In the genomic region with DNA sequence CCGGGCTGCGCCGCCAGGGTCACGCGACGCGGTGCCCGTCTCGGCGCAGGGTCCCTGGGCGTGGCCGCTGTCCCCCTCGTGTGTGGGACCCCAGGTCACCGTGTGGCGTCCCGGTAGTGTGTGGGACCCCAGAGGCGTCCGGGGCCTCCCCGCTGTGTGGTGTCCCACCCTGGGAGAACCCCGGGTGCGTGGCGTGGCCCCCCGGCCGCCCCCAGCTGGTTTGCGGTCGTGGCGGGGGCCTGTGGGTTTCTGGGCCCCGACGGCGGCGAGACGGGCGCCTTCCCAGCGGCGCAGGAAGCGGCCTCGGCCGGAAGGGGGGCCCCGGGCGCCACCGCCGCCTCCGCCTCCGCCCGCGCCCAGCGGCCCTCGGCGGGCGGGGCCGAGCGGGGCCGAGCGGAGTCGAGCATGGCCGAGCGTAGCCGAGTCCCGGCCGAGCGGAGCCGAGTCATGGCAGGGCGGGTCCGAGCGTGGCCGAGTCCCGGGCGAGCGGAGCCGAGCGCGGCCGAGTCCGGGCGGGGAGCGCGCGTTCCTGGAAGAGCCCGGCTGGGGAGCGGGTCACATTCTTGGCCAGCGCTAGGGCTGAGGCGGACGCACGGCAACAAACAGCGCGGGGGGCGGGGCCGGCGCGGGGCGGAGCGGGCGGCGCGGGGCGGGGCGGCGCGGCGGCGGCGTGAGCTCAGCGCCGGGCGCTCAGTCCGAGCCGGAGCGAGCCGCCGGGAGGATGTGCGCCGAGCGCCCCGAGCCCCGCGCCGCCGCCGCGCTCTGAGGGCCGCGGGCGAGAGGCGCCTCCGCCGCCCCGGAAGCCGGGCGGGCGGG, we compare ENCODE assay signal across 1 cellular context.
TF ChIP-seq lines count a peak whose summit lies in the region.

No MANE protein-coding gene starts in this region.

TF ChIP-seq in K562, 482 proteins besides CTCF, POLR2A, EP300 and RAD21 (continued from another document and continues in another):
- TF ChIP-seq, protein P1, sequence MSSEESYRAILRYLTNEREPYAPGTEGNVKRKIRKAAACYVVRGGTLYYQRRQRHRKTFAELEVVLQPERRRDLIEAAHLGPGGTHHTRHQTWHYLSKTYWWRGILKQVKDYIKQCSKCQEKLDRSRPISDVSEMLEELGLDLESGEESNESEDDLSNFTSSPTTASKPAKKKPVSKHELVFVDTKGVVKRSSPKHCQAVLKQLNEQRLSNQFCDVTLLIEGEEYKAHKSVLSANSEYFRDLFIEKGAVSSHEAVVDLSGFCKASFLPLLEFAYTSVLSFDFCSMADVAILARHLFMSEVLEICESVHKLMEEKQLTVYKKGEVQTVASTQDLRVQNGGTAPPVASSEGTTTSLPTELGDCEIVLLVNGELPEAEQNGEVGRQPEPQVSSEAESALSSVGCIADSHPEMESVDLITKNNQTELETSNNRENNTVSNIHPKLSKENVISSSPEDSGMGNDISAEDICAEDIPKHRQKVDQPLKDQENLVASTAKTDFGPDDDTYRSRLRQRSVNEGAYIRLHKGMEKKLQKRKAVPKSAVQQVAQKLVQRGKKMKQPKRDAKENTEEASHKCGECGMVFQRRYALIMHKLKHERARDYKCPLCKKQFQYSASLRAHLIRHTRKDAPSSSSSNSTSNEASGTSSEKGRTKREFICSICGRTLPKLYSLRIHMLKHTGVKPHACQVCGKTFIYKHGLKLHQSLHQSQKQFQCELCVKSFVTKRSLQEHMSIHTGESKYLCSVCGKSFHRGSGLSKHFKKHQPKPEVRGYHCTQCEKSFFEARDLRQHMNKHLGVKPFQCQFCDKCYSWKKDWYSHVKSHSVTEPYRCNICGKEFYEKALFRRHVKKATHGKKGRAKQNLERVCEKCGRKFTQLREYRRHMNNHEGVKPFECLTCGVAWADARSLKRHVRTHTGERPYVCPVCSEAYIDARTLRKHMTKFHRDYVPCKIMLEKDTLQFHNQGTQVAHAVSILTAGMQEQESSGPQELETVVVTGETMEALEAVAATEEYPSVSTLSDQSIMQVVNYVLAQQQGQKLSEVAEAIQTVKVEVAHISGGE (CRISPR knock-in tag; IDR thresholded peaks at IDR 0.05), result peak in 2 of 3 experiments; percentile 75 to 96; a peak in 3 of 6 replicates
- TF ChIP-seq, protein P2, sequence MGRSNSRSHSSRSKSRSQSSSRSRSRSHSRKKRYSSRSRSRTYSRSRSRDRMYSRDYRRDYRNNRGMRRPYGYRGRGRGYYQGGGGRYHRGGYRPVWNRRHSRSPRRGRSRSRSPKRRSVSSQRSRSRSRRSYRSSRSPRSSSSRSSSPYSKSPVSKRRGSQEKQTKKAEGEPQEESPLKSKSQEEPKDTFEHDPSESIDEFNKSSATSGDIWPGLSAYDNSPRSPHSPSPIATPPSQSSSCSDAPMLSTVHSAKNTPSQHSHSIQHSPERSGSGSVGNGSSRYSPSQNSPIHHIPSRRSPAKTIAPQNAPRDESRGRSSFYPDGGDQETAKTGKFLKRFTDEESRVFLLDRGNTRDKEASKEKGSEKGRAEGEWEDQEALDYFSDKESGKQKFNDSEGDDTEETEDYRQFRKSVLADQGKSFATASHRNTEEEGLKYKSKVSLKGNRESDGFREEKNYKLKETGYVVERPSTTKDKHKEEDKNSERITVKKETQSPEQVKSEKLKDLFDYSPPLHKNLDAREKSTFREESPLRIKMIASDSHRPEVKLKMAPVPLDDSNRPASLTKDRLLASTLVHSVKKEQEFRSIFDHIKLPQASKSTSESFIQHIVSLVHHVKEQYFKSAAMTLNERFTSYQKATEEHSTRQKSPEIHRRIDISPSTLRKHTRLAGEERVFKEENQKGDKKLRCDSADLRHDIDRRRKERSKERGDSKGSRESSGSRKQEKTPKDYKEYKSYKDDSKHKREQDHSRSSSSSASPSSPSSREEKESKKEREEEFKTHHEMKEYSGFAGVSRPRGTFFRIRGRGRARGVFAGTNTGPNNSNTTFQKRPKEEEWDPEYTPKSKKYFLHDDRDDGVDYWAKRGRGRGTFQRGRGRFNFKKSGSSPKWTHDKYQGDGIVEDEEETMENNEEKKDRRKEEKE (IDR thresholded peaks at IDR 0.05; ENCODE audit: borderline replicate concordance in 1 of 2, control insufficient read depth in 1 of 2, low read depth in 2 of 2, low read length in 1 of 2), result no peak
- TF ChIP-seq, protein P3, sequence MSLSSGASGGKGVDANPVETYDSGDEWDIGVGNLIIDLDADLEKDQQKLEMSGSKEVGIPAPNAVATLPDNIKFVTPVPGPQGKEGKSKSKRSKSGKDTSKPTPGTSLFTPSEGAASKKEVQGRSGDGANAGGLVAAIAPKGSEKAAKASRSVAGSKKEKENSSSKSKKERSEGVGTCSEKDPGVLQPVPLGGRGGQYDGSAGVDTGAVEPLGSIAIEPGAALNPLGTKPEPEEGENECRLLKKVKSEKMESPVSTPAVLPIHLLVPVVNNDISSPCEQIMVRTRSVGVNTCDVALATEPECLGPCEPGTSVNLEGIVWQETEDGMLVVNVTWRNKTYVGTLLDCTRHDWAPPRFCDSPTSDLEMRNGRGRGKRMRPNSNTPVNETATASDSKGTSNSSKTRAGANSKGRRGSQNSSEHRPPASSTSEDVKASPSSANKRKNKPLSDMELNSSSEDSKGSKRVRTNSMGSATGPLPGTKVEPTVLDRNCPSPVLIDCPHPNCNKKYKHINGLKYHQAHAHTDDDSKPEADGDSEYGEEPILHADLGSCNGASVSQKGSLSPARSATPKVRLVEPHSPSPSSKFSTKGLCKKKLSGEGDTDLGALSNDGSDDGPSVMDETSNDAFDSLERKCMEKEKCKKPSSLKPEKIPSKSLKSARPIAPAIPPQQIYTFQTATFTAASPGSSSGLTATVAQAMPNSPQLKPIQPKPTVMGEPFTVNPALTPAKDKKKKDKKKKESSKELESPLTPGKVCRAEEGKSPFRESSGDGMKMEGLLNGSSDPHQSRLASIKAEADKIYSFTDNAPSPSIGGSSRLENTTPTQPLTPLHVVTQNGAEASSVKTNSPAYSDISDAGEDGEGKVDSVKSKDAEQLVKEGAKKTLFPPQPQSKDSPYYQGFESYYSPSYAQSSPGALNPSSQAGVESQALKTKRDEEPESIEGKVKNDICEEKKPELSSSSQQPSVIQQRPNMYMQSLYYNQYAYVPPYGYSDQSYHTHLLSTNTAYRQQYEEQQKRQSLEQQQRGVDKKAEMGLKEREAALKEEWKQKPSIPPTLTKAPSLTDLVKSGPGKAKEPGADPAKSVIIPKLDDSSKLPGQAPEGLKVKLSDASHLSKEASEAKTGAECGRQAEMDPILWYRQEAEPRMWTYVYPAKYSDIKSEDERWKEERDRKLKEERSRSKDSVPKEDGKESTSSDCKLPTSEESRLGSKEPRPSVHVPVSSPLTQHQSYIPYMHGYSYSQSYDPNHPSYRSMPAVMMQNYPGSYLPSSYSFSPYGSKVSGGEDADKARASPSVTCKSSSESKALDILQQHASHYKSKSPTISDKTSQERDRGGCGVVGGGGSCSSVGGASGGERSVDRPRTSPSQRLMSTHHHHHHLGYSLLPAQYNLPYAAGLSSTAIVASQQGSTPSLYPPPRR (CRISPR knock-in tag; IDR thresholded peaks at IDR 0.05; ENCODE audit: borderline replicate concordance), result no peak
- TF ChIP-seq BRD9 (IDR thresholded peaks at IDR 0.05; ENCODE audit: low read depth, partially characterized antibody) (no peak), ZNF121 (CRISPR knock-in tag; conservative IDR thresholded peaks at IDR 0.05) (no peak), RFX7 (CRISPR knock-in tag; IDR thresholded peaks at IDR 0.05) (no peak), RHOXF2B (CRISPR knock-in tag; conservative IDR thresholded peaks at IDR 0.05) (no peak), POLR3G (IDR thresholded peaks at IDR 0.05; ENCODE audit: extremely low read depth, insufficient read length, insufficient replicate concordance) (no peak), TRIM24 (IDR thresholded peaks at IDR 0.05) (peak in 1 of 2 experiments; percentile 75; a peak in 2 of 4 replicates), ZBTB7A (IDR thresholded peaks at IDR 0.05; ENCODE audit: borderline replicate concordance, control insufficient read depth, low read depth, low read length) (no peak; the same call in 1 of the 2 replicates), STAG1 (CRISPR knock-in tag; IDR thresholded peaks at IDR 0.05; ENCODE audit: borderline replicate concordance) (no peak), GABPB1 (CRISPR knock-in tag; IDR thresholded peaks at IDR 0.05) (peak; percentile 20; the same call in 1 of the 2 replicates), SUPT5H (IDR thresholded peaks at IDR 0.05) (peak; percentile 72), EWSR1 (IDR thresholded peaks at IDR 0.05; ENCODE audit: borderline replicate concordance, low read depth, partially characterized antibody) (no peak), TEAD4 (IDR thresholded peaks at IDR 0.05; ENCODE audit: low read length) (peak; percentile 40; the same call in 1 of the 2 replicates), TEAD4 (CRISPR knock-in tag; IDR thresholded peaks at IDR 0.05; ENCODE audit: borderline replicate concordance) (no peak), ZNF444 (CRISPR knock-in tag; IDR thresholded peaks at IDR 0.05) (no peak), KLF13 (tag; IDR thresholded peaks at IDR 0.05; ENCODE audit: borderline replicate concordance, low read depth) (no peak), SIX5 (IDR thresholded peaks at IDR 0.05; ENCODE audit: borderline replicate concordance in 1 of 2, insufficient read depth in 1 of 2, low read depth in 1 of 2, low read length in 2 of 2) (no peak), ZNF174 (CRISPR knock-in tag; IDR thresholded peaks at IDR 0.05) (no peak), KLF16 (IDR thresholded peaks at IDR 0.05) (no peak), SMARCA4 (IDR thresholded peaks at IDR 0.05) (no peak)
- TF ChIP-seq, protein P4, sequence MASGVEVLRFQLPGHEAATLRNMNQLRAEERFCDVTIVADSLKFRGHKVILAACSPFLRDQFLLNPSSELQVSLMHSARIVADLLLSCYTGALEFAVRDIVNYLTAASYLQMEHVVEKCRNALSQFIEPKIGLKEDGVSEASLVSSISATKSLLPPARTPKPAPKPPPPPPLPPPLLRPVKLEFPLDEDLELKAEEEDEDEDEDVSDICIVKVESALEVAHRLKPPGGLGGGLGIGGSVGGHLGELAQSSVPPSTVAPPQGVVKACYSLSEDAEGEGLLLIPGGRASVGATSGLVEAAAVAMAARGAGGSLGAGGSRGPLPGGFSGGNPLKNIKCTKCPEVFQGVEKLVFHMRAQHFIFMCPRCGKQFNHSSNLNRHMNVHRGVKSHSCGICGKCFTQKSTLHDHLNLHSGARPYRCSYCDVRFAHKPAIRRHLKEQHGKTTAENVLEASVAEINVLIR (CRISPR knock-in tag; IDR thresholded peaks at IDR 0.05), result no peak
- TF ChIP-seq, protein P5, sequence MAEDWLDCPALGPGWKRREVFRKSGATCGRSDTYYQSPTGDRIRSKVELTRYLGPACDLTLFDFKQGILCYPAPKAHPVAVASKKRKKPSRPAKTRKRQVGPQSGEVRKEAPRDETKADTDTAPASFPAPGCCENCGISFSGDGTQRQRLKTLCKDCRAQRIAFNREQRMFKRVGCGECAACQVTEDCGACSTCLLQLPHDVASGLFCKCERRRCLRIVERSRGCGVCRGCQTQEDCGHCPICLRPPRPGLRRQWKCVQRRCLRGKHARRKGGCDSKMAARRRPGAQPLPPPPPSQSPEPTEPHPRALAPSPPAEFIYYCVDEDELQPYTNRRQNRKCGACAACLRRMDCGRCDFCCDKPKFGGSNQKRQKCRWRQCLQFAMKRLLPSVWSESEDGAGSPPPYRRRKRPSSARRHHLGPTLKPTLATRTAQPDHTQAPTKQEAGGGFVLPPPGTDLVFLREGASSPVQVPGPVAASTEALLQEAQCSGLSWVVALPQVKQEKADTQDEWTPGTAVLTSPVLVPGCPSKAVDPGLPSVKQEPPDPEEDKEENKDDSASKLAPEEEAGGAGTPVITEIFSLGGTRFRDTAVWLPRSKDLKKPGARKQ (CRISPR knock-in tag; IDR thresholded peaks at IDR 0.05), result no peak
- TF ChIP-seq, protein P6, sequence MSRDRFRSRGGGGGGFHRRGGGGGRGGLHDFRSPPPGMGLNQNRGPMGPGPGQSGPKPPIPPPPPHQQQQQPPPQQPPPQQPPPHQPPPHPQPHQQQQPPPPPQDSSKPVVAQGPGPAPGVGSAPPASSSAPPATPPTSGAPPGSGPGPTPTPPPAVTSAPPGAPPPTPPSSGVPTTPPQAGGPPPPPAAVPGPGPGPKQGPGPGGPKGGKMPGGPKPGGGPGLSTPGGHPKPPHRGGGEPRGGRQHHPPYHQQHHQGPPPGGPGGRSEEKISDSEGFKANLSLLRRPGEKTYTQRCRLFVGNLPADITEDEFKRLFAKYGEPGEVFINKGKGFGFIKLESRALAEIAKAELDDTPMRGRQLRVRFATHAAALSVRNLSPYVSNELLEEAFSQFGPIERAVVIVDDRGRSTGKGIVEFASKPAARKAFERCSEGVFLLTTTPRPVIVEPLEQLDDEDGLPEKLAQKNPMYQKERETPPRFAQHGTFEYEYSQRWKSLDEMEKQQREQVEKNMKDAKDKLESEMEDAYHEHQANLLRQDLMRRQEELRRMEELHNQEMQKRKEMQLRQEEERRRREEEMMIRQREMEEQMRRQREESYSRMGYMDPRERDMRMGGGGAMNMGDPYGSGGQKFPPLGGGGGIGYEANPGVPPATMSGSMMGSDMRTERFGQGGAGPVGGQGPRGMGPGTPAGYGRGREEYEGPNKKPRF (IDR thresholded peaks at IDR 0.05; ENCODE audit: low read depth, low read length), result no peak
- TF ChIP-seq, protein P7, sequence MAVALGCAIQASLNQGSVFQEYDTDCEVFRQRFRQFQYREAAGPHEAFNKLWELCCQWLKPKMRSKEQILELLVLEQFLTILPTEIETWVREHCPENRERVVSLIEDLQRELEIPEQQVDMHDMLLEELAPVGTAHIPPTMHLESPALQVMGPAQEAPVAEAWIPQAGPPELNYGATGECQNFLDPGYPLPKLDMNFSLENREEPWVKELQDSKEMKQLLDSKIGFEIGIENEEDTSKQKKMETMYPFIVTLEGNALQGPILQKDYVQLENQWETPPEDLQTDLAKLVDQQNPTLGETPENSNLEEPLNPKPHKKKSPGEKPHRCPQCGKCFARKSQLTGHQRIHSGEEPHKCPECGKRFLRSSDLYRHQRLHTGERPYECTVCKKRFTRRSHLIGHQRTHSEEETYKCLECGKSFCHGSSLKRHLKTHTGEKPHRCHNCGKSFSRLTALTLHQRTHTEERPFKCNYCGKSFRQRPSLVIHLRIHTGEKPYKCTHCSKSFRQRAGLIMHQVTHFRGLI (CRISPR knock-in tag; IDR thresholded peaks at IDR 0.05), result no peak
- TF ChIP-seq, protein P8, sequence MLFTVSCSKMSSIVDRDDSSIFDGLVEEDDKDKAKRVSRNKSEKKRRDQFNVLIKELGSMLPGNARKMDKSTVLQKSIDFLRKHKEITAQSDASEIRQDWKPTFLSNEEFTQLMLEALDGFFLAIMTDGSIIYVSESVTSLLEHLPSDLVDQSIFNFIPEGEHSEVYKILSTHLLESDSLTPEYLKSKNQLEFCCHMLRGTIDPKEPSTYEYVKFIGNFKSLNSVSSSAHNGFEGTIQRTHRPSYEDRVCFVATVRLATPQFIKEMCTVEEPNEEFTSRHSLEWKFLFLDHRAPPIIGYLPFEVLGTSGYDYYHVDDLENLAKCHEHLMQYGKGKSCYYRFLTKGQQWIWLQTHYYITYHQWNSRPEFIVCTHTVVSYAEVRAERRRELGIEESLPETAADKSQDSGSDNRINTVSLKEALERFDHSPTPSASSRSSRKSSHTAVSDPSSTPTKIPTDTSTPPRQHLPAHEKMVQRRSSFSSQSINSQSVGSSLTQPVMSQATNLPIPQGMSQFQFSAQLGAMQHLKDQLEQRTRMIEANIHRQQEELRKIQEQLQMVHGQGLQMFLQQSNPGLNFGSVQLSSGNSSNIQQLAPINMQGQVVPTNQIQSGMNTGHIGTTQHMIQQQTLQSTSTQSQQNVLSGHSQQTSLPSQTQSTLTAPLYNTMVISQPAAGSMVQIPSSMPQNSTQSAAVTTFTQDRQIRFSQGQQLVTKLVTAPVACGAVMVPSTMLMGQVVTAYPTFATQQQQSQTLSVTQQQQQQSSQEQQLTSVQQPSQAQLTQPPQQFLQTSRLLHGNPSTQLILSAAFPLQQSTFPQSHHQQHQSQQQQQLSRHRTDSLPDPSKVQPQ (CRISPR knock-in tag; IDR thresholded peaks at IDR 0.05; ENCODE audit: borderline replicate concordance), result no peak
